Comparison of ENCODE assay signal across 1 cellular context in genomic region chr1:55696891-55697290, GRCh38.
TF ChIP-seq lines count a peak whose summit lies in the region.

No MANE protein-coding gene starts in this region.

TF ChIP-seq in SK-N-SH treated with all-trans-retinoic acid at 6 μM for 48 hours, 23 proteins besides CTCF, POLR2A, EP300 and RAD21 (continued from another document):
- TF ChIP-seq TSHZ2 (CRISPR knock-in tag; IDR thresholded peaks at IDR 0.05) (no peak), ZNF70 (CRISPR knock-in tag; IDR thresholded peaks at IDR 0.05) (no peak)
